16 cellular contexts compared by ENCODE assay signal in genomic region chrX:10648608-10649007, GRCh38. TPM values are rescaled to one million over a fixed set of nuclear protein-coding genes. Genes with fewer than 3 reads are reported as not detected.
DNase-seq lines count a peak whose midpoint lies in the region; ATAC-seq and TF ChIP-seq lines count a peak whose summit lies in the region.
"Had no signal": no experiment of that assay in that cellular context is flagged by ENCODE, and none has a peak within 500 bp of the region (broad histone marks: within the 10 kb centered on the region; RNA-seq: fewer than 3 reads in every experiment).

No MANE protein-coding gene starts in this region.

- no peaks in the 10 kb centered on the region for H3K4me1 Mint-ChIP-seq in T-helper 17 cell
- H3K4me1 Mint-ChIP-seq: endodermal cell had no signal

- H3K36me3 ChIP-seq in smooth muscle cell (ENCODE audit: low read depth), result no peaks in the 10 kb centered on the region

- no peak overlapping the region for H3K9ac ChIP-seq in smooth muscle cell (ENCODE audit: low read depth)

- H3K79me2 ChIP-seq in smooth muscle cell (ENCODE audit: low read depth), result no peaks in the 10 kb centered on the region

- H3K4me1 ChIP-seq in smooth muscle cell (ENCODE audit: low read depth), result peaks cover 3% of the 10 kb centered on the region

- no peaks in the 10 kb centered on the region for H3K27me3 ChIP-seq in smooth muscle cell (ENCODE audit: low read depth)

- H2AFZ ChIP-seq in smooth muscle cell (ENCODE audit: low read depth), result no peak overlapping the region

- H3K27me3 Mint-ChIP-seq in T-helper 17 cell, result no peaks in the 10 kb centered on the region
- H3K27me3 Mint-ChIP-seq: stimulated activated naive CD8-positive, alpha-beta T cell treated with anti-CD3 and anti-CD28 coated beads, Interleukin-15, Interleukin-2, amounts not matched to agents 100 ng/mL and 50 ng/mL, for 24 hours had no signal

- H3F3A ChIP-seq in smooth muscle cell (ENCODE audit: low read depth), result no peaks in the 10 kb centered on the region

- peak overlapping the region; percentile 65 for H3K27ac ChIP-seq in smooth muscle cell (ENCODE audit: low read depth)

- ATAC-seq in T-helper 17 cell, result no peak
- ATAC-seq in HG02884 (IDR thresholded peaks at IDR 0.05; ENCODE audit: unreplicated experiment), result no peak
- ATAC-seq: WTC11 had no signal

- no peak overlapping the region for H3K27ac Mint-ChIP-seq in T-helper 17 cell
- H3K27ac Mint-ChIP-seq: endodermal cell; H9; stimulated activated naive CD8-positive, alpha-beta T cell treated with anti-CD3 and anti-CD28 coated beads, Interleukin-15, Interleukin-2, amounts not matched to agents 100 ng/mL and 50 ng/mL, for 24 hours; WTC11 had no signal

- DNase-seq in NCI-H748 (lab: John Stamatoyannopoulos, UW; ENCODE audit: unreplicated experiment) (peak; percentile 58), NCI-H748 treated with DMSO at 0.1 percent for 48 hours (lab: John Stamatoyannopoulos, UW) (no peak), NCI-H2171 treated with DMSO at 0.1 percent for 48 hours (lab: John Stamatoyannopoulos, UW) (peak; percentile 77), dedifferentiated amniotic fluid mesenchymal stem cell (ENCODE audit: extremely low spot score) (peak; percentile 22), smooth muscle cell (lab: John Stamatoyannopoulos, UW; ENCODE audit: unreplicated experiment) (no peak), T-helper 17 cell (no peak)
- DNase-seq in activated CD4-positive, alpha-beta T cell treated with anti-CD3 and anti-CD28 coated beads, Interleukin-2, amount 50 U/mL, for 48 hours, result no peak
- DNase-seq: endodermal cell, H9, head of caudate nucleus, NCI-H2081, small intestine, SW 1271 had no signal

- H4K20me1 ChIP-seq in smooth muscle cell (ENCODE audit: low read depth), result no peaks in the 10 kb centered on the region

- no peaks in the 10 kb centered on the region for H3K9me3 ChIP-seq in smooth muscle cell (replicated peaks; ENCODE audit: low read depth)
- H3K9me3 ChIP-seq in T-helper 17 cell (ENCODE audit: control insufficient read depth, low read length, poor library complexity, severe bottlenecking), result no peaks in the 10 kb centered on the region

- H3K36me3 Mint-ChIP-seq in T-helper 17 cell (ENCODE audit: low read depth), result no peaks in the 10 kb centered on the region
- H3K36me3 Mint-ChIP-seq: WTC11 had no signal

- WGBS in smooth muscle cell (ENCODE audit: low lambda C conversion rate), result 28% methylated on average over 3 of the region's 3 CpGs

- H3K4me3 Mint-ChIP-seq in T-helper 17 cell, result no peak overlapping the region
- H3K4me3 Mint-ChIP-seq: endodermal cell; H9; stimulated activated naive CD8-positive, alpha-beta T cell treated with anti-CD3 and anti-CD28 coated beads, Interleukin-15, Interleukin-2, amounts not matched to agents 100 ng/mL and 50 ng/mL, for 24 hours; WTC11 had no signal

- H3K4me2 ChIP-seq in smooth muscle cell, result no peak overlapping the region

- no peak for TF ChIP-seq CTCF in smooth muscle cell (IDR thresholded peaks at IDR 0.05; ENCODE audit: borderline replicate concordance, insufficient read depth, poor library complexity, severe bottlenecking)

- no peak overlapping the region for H3K4me3 ChIP-seq in smooth muscle cell

RNA-seq across cellular contexts. Expression of gene MID1, which starts 28.2 kb away (rescaled TPM):
- 41.1 and 45.2 TPM in 2 replicates for total RNA-seq in smooth muscle cell
- 22.6 and 46.6 TPM in 2 replicates for polyA plus RNA-seq in smooth muscle cell
- total RNA-seq in T-helper 17 cell, result under 1 TPM in 1 of 2 donors, not detected in 1; 0.15 TPM

Comparison
In these comparisons a context has a peak if more than half of its experiments do, and no peak if none do; other contexts are left out.
1. DNase-seq: peak in NCI-H748 (single experiment), NCI-H2171 treated with DMSO at 0.1 percent for 48 hours (single experiment) and dedifferentiated amniotic fluid mesenchymal stem cell (single experiment); none in NCI-H748 treated with DMSO at 0.1 percent for 48 hours (single experiment), smooth muscle cell (single experiment), activated CD4-positive, alpha-beta T cell treated with anti-CD3 and anti-CD28 coated beads, Interleukin-2, amount 50 U/mL, for 48 hours (0 of 2) and T-helper 17 cell (0 of 3).
2. RNA of gene MID1, which starts 28.2 kb away (total RNA-seq): 41.1 to 45.2 TPM in smooth muscle cell; 0.15 TPM in T-helper 17 cell; every median in the first group is over 10 times any median in the second.